ENCODE assay signal across 1 cellular context in the genomic region with DNA sequence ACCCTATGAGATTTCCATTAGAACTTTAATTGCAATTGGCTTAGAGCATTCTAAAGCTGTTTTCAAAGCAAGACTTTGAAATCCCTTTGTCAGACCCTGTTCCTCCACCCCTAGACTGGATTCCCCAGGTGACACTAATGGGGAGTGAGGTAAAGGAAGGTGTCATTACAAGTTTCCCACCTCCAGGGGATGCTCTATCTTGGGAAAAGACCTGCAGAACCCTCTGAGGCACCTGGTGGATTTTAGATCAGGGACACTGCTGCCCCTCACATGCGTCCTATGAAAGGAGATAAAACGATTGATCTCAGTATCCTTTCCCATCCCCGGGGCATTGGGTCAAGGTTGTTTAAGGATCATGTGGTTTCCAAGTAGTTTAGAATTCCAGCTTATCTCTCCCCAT.
TF ChIP-seq lines count a peak whose summit lies in the region.

No MANE protein-coding gene starts in this region.

TF ChIP-seq in WTC11, 78 proteins besides CTCF, POLR2A, EP300 and RAD21 (continued from another document):
- TF ChIP-seq FOXK1 (CRISPR knock-in tag; IDR thresholded peaks at IDR 0.05) (no peak), RELA (CRISPR knock-in tag; IDR thresholded peaks at IDR 0.05; ENCODE audit: borderline replicate concordance) (no peak), ZNF416 (CRISPR knock-in tag; IDR thresholded peaks at IDR 0.05) (no peak), TP53 (CRISPR knock-in tag; IDR thresholded peaks at IDR 0.05) (no peak), ZNF121 (CRISPR knock-in tag; IDR thresholded peaks at IDR 0.05) (no peak), ZNF138 (CRISPR knock-in tag; conservative IDR thresholded peaks at IDR 0.05) (no peak), ETV6 (CRISPR knock-in tag; IDR thresholded peaks at IDR 0.05) (no peak)
- TF ChIP-seq, protein P1, sequence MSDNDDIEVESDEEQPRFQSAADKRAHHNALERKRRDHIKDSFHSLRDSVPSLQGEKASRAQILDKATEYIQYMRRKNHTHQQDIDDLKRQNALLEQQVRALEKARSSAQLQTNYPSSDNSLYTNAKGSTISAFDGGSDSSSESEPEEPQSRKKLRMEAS (CRISPR knock-in tag; IDR thresholded peaks at IDR 0.05): no peak
- TF ChIP-seq, protein P2, sequence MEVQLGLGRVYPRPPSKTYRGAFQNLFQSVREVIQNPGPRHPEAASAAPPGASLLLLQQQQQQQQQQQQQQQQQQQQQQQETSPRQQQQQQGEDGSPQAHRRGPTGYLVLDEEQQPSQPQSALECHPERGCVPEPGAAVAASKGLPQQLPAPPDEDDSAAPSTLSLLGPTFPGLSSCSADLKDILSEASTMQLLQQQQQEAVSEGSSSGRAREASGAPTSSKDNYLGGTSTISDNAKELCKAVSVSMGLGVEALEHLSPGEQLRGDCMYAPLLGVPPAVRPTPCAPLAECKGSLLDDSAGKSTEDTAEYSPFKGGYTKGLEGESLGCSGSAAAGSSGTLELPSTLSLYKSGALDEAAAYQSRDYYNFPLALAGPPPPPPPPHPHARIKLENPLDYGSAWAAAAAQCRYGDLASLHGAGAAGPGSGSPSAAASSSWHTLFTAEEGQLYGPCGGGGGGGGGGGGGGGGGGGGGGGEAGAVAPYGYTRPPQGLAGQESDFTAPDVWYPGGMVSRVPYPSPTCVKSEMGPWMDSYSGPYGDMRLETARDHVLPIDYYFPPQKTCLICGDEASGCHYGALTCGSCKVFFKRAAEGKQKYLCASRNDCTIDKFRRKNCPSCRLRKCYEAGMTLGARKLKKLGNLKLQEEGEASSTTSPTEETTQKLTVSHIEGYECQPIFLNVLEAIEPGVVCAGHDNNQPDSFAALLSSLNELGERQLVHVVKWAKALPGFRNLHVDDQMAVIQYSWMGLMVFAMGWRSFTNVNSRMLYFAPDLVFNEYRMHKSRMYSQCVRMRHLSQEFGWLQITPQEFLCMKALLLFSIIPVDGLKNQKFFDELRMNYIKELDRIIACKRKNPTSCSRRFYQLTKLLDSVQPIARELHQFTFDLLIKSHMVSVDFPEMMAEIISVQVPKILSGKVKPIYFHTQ (CRISPR knock-in tag; IDR thresholded peaks at IDR 0.05): no peak
- TF ChIP-seq, protein P3, sequence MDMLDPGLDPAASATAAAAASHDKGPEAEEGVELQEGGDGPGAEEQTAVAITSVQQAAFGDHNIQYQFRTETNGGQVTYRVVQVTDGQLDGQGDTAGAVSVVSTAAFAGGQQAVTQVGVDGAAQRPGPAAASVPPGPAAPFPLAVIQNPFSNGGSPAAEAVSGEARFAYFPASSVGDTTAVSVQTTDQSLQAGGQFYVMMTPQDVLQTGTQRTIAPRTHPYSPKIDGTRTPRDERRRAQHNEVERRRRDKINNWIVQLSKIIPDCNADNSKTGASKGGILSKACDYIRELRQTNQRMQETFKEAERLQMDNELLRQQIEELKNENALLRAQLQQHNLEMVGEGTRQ (CRISPR knock-in tag; IDR thresholded peaks at IDR 0.05): no peak
- TF ChIP-seq, protein P4, sequence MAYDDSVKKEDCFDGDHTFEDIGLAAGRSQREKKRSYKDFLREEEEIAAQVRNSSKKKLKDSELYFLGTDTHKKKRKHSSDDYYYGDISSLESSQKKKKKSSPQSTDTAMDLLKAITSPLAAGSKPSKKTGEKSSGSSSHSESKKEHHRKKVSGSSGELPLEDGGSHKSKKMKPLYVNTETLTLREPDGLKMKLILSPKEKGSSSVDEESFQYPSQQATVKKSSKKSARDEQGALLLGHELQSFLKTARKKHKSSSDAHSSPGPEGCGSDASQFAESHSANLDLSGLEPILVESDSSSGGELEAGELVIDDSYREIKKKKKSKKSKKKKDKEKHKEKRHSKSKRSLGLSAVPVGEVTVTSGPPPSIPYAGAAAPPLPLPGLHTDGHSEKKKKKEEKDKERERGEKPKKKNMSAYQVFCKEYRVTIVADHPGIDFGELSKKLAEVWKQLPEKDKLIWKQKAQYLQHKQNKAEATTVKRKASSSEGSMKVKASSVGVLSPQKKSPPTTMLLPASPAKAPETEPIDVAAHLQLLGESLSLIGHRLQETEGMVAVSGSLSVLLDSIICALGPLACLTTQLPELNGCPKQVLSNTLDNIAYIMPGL (CRISPR knock-in tag; IDR thresholded peaks at IDR 0.05): no peak
- TF ChIP-seq, protein P5, sequence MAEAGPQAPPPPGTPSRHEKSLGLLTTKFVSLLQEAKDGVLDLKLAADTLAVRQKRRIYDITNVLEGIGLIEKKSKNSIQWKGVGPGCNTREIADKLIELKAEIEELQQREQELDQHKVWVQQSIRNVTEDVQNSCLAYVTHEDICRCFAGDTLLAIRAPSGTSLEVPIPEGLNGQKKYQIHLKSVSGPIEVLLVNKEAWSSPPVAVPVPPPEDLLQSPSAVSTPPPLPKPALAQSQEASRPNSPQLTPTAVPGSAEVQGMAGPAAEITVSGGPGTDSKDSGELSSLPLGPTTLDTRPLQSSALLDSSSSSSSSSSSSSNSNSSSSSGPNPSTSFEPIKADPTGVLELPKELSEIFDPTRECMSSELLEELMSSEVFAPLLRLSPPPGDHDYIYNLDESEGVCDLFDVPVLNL (CRISPR knock-in tag; IDR thresholded peaks at IDR 0.05; ENCODE audit: borderline replicate concordance, low read depth): no peak
